1 cellular context compared by ENCODE assay signal in the genomic region with DNA sequence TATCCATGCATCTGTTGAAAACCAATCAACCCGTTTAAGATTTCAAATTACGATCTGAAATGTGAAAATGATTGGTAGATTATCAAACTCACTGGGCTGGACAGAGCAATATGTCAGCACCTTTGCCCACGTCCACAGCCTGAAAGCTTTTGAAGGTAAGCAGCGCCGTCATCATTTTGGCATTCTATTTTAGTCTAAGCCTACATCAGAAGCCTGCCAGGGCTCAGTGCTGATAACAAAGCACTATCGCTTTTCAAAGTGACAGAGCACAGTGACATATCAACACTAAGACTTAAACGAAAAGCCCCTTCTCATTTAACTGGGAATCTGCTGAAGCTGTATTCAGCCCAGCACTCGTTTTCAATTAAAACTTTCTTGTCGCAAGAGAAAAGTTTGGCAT.
TF ChIP-seq lines count a peak whose summit lies in the region.

No MANE protein-coding gene starts in this region.

TF ChIP-seq in GM23338, 12 proteins besides CTCF, POLR2A, EP300 and RAD21 (continued from another document):
- TF ChIP-seq, protein P1, sequence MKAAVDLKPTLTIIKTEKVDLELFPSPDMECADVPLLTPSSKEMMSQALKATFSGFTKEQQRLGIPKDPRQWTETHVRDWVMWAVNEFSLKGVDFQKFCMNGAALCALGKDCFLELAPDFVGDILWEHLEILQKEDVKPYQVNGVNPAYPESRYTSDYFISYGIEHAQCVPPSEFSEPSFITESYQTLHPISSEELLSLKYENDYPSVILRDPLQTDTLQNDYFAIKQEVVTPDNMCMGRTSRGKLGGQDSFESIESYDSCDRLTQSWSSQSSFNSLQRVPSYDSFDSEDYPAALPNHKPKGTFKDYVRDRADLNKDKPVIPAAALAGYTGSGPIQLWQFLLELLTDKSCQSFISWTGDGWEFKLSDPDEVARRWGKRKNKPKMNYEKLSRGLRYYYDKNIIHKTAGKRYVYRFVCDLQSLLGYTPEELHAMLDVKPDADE (IDR thresholded peaks at IDR 0.05), result no peak
- TF ChIP-seq JUNB (IDR thresholded peaks at IDR 0.05; ENCODE audit: unreplicated experiment), result no peak
- TF ChIP-seq, protein P2, sequence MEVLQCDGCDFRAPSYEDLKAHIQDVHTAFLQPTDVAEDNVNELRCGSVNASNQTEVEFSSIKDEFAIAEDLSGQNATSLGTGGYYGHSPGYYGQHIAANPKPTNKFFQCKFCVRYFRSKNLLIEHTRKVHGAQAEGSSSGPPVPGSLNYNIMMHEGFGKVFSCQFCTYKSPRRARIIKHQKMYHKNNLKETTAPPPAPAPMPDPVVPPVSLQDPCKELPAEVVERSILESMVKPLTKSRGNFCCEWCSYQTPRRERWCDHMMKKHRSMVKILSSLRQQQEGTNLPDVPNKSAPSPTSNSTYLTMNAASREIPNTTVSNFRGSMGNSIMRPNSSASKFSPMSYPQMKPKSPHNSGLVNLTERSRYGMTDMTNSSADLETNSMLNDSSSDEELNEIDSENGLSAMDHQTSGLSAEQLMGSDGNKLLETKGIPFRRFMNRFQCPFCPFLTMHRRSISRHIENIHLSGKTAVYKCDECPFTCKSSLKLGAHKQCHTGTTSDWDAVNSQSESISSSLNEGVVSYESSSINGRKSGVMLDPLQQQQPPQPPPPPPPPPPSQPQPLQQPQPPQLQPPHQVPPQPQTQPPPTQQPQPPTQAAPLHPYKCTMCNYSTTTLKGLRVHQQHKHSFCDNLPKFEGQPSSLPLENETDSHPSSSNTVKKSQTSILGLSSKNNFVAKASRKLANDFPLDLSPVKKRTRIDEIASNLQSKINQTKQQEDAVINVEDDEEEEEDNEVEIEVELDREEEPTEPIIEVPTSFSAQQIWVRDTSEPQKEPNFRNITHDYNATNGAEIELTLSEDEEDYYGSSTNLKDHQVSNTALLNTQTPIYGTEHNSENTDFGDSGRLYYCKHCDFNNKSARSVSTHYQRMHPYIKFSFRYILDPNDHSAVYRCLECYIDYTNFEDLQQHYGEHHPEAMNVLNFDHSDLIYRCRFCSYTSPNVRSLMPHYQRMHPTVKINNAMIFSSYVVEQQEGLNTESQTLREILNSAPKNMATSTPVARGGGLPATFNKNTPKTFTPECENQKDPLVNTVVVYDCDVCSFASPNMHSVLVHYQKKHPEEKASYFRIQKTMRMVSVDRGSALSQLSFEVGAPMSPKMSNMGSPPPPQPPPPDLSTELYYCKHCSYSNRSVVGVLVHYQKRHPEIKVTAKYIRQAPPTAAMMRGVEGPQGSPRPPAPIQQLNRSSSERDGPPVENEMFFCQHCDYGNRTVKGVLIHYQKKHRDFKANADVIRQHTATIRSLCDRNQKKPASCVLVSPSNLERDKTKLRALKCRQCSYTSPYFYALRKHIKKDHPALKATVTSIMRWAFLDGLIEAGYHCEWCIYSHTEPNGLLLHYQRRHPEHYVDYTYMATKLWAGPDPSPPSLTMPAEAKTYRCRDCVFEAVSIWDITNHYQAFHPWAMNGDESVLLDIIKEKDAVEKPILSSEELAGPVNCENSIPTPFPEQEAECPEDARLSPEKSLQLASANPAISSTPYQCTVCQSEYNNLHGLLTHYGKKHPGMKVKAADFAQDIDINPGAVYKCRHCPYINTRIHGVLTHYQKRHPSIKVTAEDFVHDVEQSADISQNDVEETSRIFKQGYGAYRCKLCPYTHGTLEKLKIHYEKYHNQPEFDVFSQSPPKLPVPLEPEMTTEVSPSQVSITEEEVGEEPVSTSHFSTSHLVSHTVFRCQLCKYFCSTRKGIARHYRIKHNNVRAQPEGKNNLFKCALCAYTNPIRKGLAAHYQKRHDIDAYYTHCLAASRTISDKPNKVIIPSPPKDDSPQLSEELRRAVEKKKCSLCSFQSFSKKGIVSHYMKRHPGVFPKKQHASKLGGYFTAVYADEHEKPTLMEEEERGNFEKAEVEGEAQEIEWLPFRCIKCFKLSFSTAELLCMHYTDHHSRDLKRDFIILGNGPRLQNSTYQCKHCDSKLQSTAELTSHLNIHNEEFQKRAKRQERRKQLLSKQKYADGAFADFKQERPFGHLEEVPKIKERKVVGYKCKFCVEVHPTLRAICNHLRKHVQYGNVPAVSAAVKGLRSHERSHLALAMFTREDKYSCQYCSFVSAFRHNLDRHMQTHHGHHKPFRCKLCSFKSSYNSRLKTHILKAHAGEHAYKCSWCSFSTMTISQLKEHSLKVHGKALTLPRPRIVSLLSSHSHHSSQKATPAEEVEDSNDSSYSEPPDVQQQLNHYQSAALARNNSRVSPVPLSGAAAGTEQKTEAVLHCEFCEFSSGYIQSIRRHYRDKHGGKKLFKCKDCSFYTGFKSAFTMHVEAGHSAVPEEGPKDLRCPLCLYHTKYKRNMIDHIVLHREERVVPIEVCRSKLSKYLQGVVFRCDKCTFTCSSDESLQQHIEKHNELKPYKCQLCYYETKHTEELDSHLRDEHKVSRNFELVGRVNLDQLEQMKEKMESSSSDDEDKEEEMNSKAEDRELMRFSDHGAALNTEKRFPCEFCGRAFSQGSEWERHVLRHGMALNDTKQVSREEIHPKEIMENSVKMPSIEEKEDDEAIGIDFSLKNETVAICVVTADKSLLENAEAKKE (CRISPR knock-in tag; IDR thresholded peaks at IDR 0.05), result no peak
